In the genomic region with DNA sequence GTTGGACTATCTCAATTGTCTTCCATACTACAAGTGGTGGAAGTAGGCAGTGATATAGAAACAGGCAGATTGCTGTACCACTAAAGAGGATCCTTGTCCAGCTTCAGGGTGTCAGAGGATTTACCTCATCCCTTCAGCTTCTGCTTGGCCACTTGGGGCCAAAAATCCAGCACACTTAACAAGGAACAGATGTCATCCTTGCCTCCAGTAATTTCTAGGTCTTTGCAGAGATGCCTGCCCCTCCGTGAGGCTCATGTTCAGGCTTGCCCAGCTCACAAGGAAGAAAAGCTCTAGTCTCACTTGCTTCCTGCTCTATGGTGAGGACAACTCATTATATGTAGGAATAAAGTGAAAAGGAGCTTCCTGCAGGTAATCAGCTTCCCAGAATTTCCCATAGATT, we compare ENCODE assay signal across 23 cellular contexts.
A peak's percentile ranks its signal among the peaks of the same experiment; 100 is the strongest.
DNase-seq lines count a peak whose midpoint lies in the region; ATAC-seq and TF ChIP-seq lines count a peak whose summit lies in the region.
"Had no signal": no experiment of that assay in that cellular context is flagged by ENCODE, and none has a peak within 500 bp of the region (broad histone marks: within the 10 kb centered on the region; RNA-seq: fewer than 3 reads in every experiment).

No MANE protein-coding gene starts in this region.

- no peak overlapping the region for H3K4me3 ChIP-seq in epithelial cell of esophagus (ENCODE audit: low read length)
- H3K4me3 ChIP-seq: K562, ovary, right atrium auricular region, SJSA1, upper lobe of right lung had no signal

- H3K27me3 Mint-ChIP-seq in nephron progenitor cell (ENCODE audit: low read depth, poor library complexity), result no peaks in the 10 kb centered on the region
- H3K27me3 Mint-ChIP-seq: activated naive CD8-positive, alpha-beta T cell; activated T-helper 17 cell treated with anti-CD3 and anti-CD28 coated beads, Interleukin-2, amount 50 U/mL, for 72 hours; naive thymus-derived CD4-positive, alpha-beta T cell had no signal

- no peaks in the 10 kb centered on the region for H3K9me3 Mint-ChIP-seq in nephron progenitor cell

- no peak overlapping the region for H3K4me3 Mint-ChIP-seq in nephron progenitor cell
- H3K4me3 Mint-ChIP-seq: activated naive CD8-positive, alpha-beta T cell; activated T-helper 17 cell treated with anti-CD3 and anti-CD28 coated beads, Interleukin-2, amount 50 U/mL, for 72 hours; CD14-positive monocyte; naive thymus-derived CD4-positive, alpha-beta T cell had no signal

- no peak for TF ChIP-seq CTCF in epithelial cell of esophagus (IDR thresholded peaks at IDR 0.05; ENCODE audit: insufficient read depth, low read depth, low read length, missing control alignments)
- no peak for TF ChIP-seq CTCF in nephron progenitor cell (IDR thresholded peaks at IDR 0.05)

- DNase-seq in DMS 273 treated with DMSO at 0.1 percent for 48 hours (lab: John Stamatoyannopoulos, UW) (peak; percentile 27), NCI-H446 treated with DMSO at 0.1 percent for 48 hours (lab: John Stamatoyannopoulos, UW) (peak; percentile 55), epithelial cell of esophagus (ENCODE audit: low read depth) (peak; percentile 72), nephron progenitor cell (no peak), NCI-H2107 (lab: John Stamatoyannopoulos, UW) (no peak), HCEC 1CT (no peak), NCI-H748 (lab: John Stamatoyannopoulos, UW; ENCODE audit: unreplicated experiment) (no peak)
- DNase-seq: activated CD4-positive, alpha-beta T cell treated with anti-CD3 and anti-CD28 coated beads for 4 hours; cerebellar nuclear complex; DMS153; naive thymus-derived CD4-positive, alpha-beta T cell; NCI-H1694 treated with DMSO at 0.1 percent for 48 hours; ovary; stimulated activated CD8-positive, alpha-beta memory T cell treated with anti-CD3 and anti-CD28 coated beads, Interleukin-4, amount 100 ng/mL, for 48 hours; upper lobe of right lung had no signal

- H3K4me1 Mint-ChIP-seq in nephron progenitor cell, result peaks cover 30% of the 10 kb centered on the region
- H3K4me1 Mint-ChIP-seq: activated T-helper 17 cell treated with anti-CD3 and anti-CD28 coated beads, Interleukin-2, amount 50 U/mL, for 72 hours; CD14-positive monocyte; naive thymus-derived CD4-positive, alpha-beta T cell had no signal

- no peaks in the 10 kb centered on the region for H3K36me3 Mint-ChIP-seq in nephron progenitor cell (ENCODE audit: low read depth)
- H3K36me3 Mint-ChIP-seq: activated naive CD8-positive, alpha-beta T cell; CD14-positive monocyte; naive thymus-derived CD4-positive, alpha-beta T cell had no signal

- no peak for ATAC-seq in GM18502 (IDR thresholded peaks at IDR 0.05; ENCODE audit: poor library complexity, unreplicated experiment)
- ATAC-seq: activated T-helper 17 cell treated with anti-CD3 and anti-CD28 coated beads, Interleukin-2, amount 50 U/mL, for 72 hours; K562; naive thymus-derived CD4-positive, alpha-beta T cell; Panc1; upper lobe of right lung had no signal

- peak overlapping the region; percentile 78 for H3K27ac Mint-ChIP-seq in nephron progenitor cell
- H3K27ac Mint-ChIP-seq: activated naive CD8-positive, alpha-beta T cell; activated T-helper 17 cell treated with anti-CD3 and anti-CD28 coated beads, Interleukin-2, amount 50 U/mL, for 72 hours; CD14-positive monocyte; naive thymus-derived CD4-positive, alpha-beta T cell had no signal

Comparison
In these comparisons a context has a peak if more than half of its experiments do, and no peak if none do; other contexts are left out.
1. DNase-seq: peak in DMS 273 treated with DMSO at 0.1 percent for 48 hours (single experiment), NCI-H446 treated with DMSO at 0.1 percent for 48 hours (single experiment) and epithelial cell of esophagus (single experiment); none in nephron progenitor cell (single experiment), NCI-H2107 (single experiment), HCEC 1CT (single experiment) and NCI-H748 (single experiment).